1 cellular context compared by ENCODE assay signal in genomic region chr1:223886516-223886921, GRCh38.
TF ChIP-seq lines count a peak whose summit lies in the region.

No MANE protein-coding gene starts in this region.

TF ChIP-seq in HepG2, 621 proteins besides CTCF, POLR2A, EP300 and RAD21 (continued from another document and continues in another):
- TF ChIP-seq HNRNPUL1 (IDR thresholded peaks at IDR 0.05; ENCODE audit: low read depth, low read length) (no peak), ZSCAN21 (CRISPR knock-in tag; IDR thresholded peaks at IDR 0.05; ENCODE audit: borderline replicate concordance) (no peak), ZSCAN22 (CRISPR knock-in tag; IDR thresholded peaks at IDR 0.05) (no peak), ZNF317 (CRISPR knock-in tag; IDR thresholded peaks at IDR 0.05) (0 out of 2 replicates have a peak, but pooled peaks have one; percentile 56), TBL1XR1 (IDR thresholded peaks at IDR 0.05; ENCODE audit: borderline replicate concordance, low read length, partially characterized antibody) (peak; percentile 35), REL (CRISPR knock-in tag; conservative IDR thresholded peaks at IDR 0.05) (no peak), CC2D1A (CRISPR knock-in tag; IDR thresholded peaks at IDR 0.05) (no peak), IRF9 (CRISPR knock-in tag; IDR thresholded peaks at IDR 0.05; ENCODE audit: borderline replicate concordance) (peak; percentile 48; the same call in 1 of the 2 replicates), IKZF5 (CRISPR knock-in tag; IDR thresholded peaks at IDR 0.05) (peak; percentile 57; the same call in 1 of the 2 replicates), ZNF749 (CRISPR knock-in tag; IDR thresholded peaks at IDR 0.05; ENCODE audit: borderline replicate concordance) (no peak), DBP (CRISPR knock-in tag; IDR thresholded peaks at IDR 0.05; ENCODE audit: not compliant biosample characterization) (no peak), NR2F6 (IDR thresholded peaks at IDR 0.05) (peak; percentile 79), NR2F6 (CRISPR knock-in tag; IDR thresholded peaks at IDR 0.05) (peak; percentile 78), ZNF451 (CRISPR knock-in tag; IDR thresholded peaks at IDR 0.05) (no peak), PAWR (CRISPR knock-in tag; IDR thresholded peaks at IDR 0.05; ENCODE audit: borderline replicate concordance) (no peak), ZSCAN25 (CRISPR knock-in tag; IDR thresholded peaks at IDR 0.05) (no peak), PHF21A (CRISPR knock-in tag; IDR thresholded peaks at IDR 0.05) (peak; percentile 75), SNAI1 (CRISPR knock-in tag; IDR thresholded peaks at IDR 0.05; ENCODE audit: borderline replicate concordance) (no peak), HNRNPLL (IDR thresholded peaks at IDR 0.05; ENCODE audit: low read depth, low read length, poor library complexity, severe bottlenecking) (no peak), ZBTB8A (CRISPR knock-in tag; IDR thresholded peaks at IDR 0.05; ENCODE audit: borderline replicate concordance, low read depth) (no peak), AHR (CRISPR knock-in tag; IDR thresholded peaks at IDR 0.05) (no peak), CBX1 (IDR thresholded peaks at IDR 0.05; ENCODE audit: low read depth) (no peak), ZNF331 (CRISPR knock-in tag; IDR thresholded peaks at IDR 0.05) (peak; percentile 23; the same call in 1 of the 2 replicates), NFAT5 (CRISPR knock-in tag; IDR thresholded peaks at IDR 0.05) (no peak), CHCHD3 (CRISPR knock-in tag; IDR thresholded peaks at IDR 0.05) (no peak), CCAR2 (optimal IDR thresholded peaks at IDR 0.05; ENCODE audit: low read depth, low read length) (no peak), FOXC1 (CRISPR knock-in tag; IDR thresholded peaks at IDR 0.05; ENCODE audit: borderline replicate concordance) (peak; percentile 12; the same call in 1 of the 2 replicates), ETV5 (CRISPR knock-in tag; IDR thresholded peaks at IDR 0.05; ENCODE audit: borderline replicate concordance) (peak; percentile 86; the same call in 1 of the 2 replicates), SIX1 (CRISPR knock-in tag; IDR thresholded peaks at IDR 0.05; ENCODE audit: borderline replicate concordance) (peak; percentile 48; the same call in 1 of the 2 replicates), ZNF335 (CRISPR knock-in tag; IDR thresholded peaks at IDR 0.05) (no peak), KDM4B (CRISPR knock-in tag; IDR thresholded peaks at IDR 0.05) (no peak; the same call in 1 of the 2 replicates), ZNF547 (CRISPR knock-in tag; IDR thresholded peaks at IDR 0.05) (0 out of 2 replicates have a peak, but pooled peaks have one; percentile 25), SRY (CRISPR knock-in tag; IDR thresholded peaks at IDR 0.05) (no peak), NR2C2 (CRISPR knock-in tag; IDR thresholded peaks at IDR 0.05; ENCODE audit: borderline replicate concordance) (peak; percentile 66), BRD4 (CRISPR knock-in tag; IDR thresholded peaks at IDR 0.05) (no peak)
- TF ChIP-seq, protein P1, sequence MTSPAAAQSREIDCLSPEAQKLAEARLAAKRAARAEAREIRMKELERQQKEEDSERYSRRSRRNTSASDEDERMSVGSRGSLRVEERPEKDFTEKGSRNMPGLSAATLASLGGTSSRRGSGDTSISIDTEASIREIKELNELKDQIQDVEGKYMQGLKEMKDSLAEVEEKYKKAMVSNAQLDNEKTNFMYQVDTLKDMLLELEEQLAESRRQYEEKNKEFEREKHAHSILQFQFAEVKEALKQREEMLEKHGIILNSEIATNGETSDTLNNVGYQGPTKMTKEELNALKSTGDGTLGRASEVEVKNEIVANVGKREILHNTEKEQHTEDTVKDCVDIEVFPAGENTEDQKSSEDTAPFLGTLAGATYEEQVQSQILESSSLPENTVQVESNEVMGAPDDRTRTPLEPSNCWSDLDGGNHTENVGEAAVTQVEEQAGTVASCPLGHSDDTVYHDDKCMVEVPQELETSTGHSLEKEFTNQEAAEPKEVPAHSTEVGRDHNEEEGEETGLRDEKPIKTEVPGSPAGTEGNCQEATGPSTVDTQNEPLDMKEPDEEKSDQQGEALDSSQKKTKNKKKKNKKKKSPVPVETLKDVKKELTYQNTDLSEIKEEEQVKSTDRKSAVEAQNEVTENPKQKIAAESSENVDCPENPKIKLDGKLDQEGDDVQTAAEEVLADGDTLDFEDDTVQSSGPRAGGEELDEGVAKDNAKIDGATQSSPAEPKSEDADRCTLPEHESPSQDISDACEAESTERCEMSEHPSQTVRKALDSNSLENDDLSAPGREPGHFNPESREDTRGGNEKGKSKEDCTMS (CRISPR knock-in tag; conservative IDR thresholded peaks at IDR 0.05) = no peak
- TF ChIP-seq, protein P2, sequence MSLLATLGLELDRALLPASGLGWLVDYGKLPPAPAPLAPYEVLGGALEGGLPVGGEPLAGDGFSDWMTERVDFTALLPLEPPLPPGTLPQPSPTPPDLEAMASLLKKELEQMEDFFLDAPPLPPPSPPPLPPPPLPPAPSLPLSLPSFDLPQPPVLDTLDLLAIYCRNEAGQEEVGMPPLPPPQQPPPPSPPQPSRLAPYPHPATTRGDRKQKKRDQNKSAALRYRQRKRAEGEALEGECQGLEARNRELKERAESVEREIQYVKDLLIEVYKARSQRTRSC (CRISPR knock-in tag; IDR thresholded peaks at IDR 0.05; ENCODE audit: low read depth) = no peak
- TF ChIP-seq, protein P3, sequence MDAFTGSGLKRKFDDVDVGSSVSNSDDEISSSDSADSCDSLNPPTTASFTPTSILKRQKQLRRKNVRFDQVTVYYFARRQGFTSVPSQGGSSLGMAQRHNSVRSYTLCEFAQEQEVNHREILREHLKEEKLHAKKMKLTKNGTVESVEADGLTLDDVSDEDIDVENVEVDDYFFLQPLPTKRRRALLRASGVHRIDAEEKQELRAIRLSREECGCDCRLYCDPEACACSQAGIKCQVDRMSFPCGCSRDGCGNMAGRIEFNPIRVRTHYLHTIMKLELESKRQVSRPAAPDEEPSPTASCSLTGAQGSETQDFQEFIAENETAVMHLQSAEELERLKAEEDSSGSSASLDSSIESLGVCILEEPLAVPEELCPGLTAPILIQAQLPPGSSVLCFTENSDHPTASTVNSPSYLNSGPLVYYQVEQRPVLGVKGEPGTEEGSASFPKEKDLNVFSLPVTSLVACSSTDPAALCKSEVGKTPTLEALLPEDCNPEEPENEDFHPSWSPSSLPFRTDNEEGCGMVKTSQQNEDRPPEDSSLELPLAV (CRISPR knock-in tag; conservative IDR thresholded peaks at IDR 0.05; ENCODE audit: low read depth) = no peak
- TF ChIP-seq, protein P4, sequence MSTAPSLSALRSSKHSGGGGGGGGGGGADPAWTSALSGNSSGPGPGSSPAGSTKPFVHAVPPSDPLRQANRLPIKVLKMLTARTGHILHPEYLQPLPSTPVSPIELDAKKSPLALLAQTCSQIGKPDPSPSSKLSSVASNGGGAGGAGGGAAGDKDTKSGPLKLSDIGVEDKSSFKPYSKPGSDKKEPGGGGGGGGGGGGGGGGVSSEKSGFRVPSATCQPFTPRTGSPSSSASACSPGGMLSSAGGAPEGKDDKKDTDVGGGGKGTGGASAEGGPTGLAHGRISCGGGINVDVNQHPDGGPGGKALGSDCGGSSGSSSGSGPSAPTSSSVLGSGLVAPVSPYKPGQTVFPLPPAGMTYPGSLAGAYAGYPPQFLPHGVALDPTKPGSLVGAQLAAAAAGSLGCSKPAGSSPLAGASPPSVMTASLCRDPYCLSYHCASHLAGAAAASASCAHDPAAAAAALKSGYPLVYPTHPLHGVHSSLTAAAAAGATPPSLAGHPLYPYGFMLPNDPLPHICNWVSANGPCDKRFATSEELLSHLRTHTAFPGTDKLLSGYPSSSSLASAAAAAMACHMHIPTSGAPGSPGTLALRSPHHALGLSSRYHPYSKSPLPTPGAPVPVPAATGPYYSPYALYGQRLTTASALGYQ (CRISPR knock-in tag; IDR thresholded peaks at IDR 0.05) = no peak
- TF ChIP-seq, protein P5, sequence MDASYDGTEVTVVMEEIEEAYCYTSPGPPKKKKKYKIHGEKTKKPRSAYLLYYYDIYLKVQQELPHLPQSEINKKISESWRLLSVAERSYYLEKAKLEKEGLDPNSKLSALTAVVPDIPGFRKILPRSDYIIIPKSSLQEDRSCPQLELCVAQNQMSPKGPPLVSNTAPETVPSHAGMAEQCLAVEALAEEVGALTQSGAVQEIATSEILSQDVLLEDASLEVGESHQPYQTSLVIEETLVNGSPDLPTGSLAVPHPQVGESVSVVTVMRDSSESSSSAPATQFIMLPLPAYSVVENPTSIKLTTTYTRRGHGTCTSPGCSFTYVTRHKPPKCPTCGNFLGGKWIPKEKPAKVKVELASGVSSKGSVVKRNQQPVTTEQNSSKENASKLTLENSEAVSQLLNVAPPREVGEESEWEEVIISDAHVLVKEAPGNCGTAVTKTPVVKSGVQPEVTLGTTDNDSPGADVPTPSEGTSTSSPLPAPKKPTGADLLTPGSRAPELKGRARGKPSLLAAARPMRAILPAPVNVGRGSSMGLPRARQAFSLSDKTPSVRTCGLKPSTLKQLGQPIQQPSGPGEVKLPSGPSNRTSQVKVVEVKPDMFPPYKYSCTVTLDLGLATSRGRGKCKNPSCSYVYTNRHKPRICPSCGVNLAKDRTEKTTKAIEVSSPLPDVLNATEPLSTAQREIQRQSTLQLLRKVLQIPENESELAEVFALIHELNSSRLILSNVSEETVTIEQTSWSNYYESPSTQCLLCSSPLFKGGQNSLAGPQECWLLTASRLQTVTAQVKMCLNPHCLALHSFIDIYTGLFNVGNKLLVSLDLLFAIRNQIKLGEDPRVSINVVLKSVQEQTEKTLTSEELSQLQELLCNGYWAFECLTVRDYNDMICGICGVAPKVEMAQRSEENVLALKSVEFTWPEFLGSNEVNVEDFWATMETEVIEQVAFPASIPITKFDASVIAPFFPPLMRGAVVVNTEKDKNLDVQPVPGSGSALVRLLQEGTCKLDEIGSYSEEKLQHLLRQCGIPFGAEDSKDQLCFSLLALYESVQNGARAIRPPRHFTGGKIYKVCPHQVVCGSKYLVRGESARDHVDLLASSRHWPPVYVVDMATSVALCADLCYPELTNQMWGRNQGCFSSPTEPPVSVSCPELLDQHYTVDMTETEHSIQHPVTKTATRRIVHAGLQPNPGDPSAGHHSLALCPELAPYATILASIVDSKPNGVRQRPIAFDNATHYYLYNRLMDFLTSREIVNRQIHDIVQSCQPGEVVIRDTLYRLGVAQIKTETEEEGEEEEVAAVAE (CRISPR knock-in tag; IDR thresholded peaks at IDR 0.05; ENCODE audit: borderline replicate concordance) = 0 out of 2 replicates have a peak, but pooled peaks have one; percentile 20
